11 cellular contexts compared by ENCODE assay signal in the genomic region with DNA sequence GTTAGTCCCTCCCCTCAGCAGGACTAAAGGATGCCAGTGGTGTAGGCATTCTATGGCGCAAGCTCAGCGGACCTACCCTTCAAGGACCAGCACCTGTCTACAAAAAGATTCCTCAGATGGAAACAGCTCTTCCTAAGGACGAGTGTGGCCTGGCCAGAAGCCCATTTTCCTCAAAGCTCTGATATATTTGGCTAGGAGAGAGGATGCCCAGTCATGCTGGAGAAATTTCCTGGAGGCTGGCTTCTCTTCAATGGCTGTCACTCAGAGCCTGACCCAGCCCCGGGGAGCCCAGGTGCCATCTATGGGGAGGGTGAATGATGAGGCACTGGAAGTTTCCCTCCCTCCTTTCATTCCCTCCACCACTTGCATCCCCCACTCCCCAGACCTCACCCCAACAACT.
DNase-seq lines count a peak whose midpoint lies in the region; ATAC-seq and TF ChIP-seq lines count a peak whose summit lies in the region.
"Had no signal": no experiment of that assay in that cellular context is flagged by ENCODE, and none has a peak within 500 bp of the region (broad histone marks: within the 10 kb centered on the region; RNA-seq: fewer than 3 reads in every experiment).

No MANE protein-coding gene starts in this region.

- no peak overlapping the region for H3K4me3 ChIP-seq in RWPE2 (ENCODE audit: severe bottlenecking)
- no peak overlapping the region for H3K4me3 ChIP-seq in fibroblast of the aortic adventitia (ENCODE audit: low read depth, low read length)
- H3K4me3 ChIP-seq in uterus = no peak overlapping the region

- peak; percentile 86 for ATAC-seq in RWPE2 (ENCODE audit: low read depth)

- peak; percentile 28 for DNase-seq in G401 (ENCODE audit: low spot score)
- no peak for DNase-seq in RWPE2 (ENCODE audit: low spot score)
- peak; percentile 77 for DNase-seq in fibroblast of the aortic adventitia (ENCODE audit: low read depth)
- DNase-seq in pulmonary artery endothelial cell (ENCODE audit: low read depth, low spot score) = peak; percentile 93
- no peak for DNase-seq in SIG-M5 treated with dmso at 0.1 percent for 504 hours (lab: John Stamatoyannopoulos, UW; ENCODE audit: unreplicated experiment)
- no peak for DNase-seq in medulla oblongata (ENCODE audit: extremely low spot score)
- DNase-seq in uterus = no peak
- no peak for DNase-seq in kidney glomerular epithelial cell (lab: John Stamatoyannopoulos, UW)
- DNase-seq: activated naive CD4-positive, alpha-beta T cell; midbrain; NCI-H1105 had no signal

- H3K27ac ChIP-seq in RWPE2 (ENCODE audit: poor library complexity, severe bottlenecking) = no peak overlapping the region
- H3K27ac ChIP-seq in uterus = no peak overlapping the region

- H3K4me1 ChIP-seq in RWPE2 (ENCODE audit: insufficient read depth, poor library complexity, severe bottlenecking) (no peaks in the 10 kb centered on the region), uterus (no peaks in the 10 kb centered on the region)

- TF ChIP-seq CTCF in RWPE2 (IDR thresholded peaks at IDR 0.05; ENCODE audit: poor library complexity, severe bottlenecking) = no peak
- no peak for TF ChIP-seq CTCF in fibroblast of the aortic adventitia (IDR thresholded peaks at IDR 0.05; ENCODE audit: insufficient read depth, low read length)
- no peak for TF ChIP-seq CTCF in uterus (IDR thresholded peaks at IDR 0.05)

- H3K9me3 ChIP-seq in RWPE2 (ENCODE audit: severe bottlenecking) = no peaks in the 10 kb centered on the region
- no peaks in the 10 kb centered on the region for H3K9me3 ChIP-seq in uterus

- intact Hi-C loops in uterus (cut with DNase I; ENCODE audit: low total_unique reads) = no loop called here

- no peaks in the 10 kb centered on the region for H3K27me3 ChIP-seq in RWPE2 (ENCODE audit: insufficient read depth, poor library complexity, severe bottlenecking)
- no peaks in the 10 kb centered on the region for H3K27me3 ChIP-seq in uterus

- TF ChIP-seq POLR2A in uterus (IDR thresholded peaks at IDR 0.05) = no peak

- H3K36me3 ChIP-seq in RWPE2 (ENCODE audit: low read depth) = no peaks in the 10 kb centered on the region
- no peaks in the 10 kb centered on the region for H3K36me3 ChIP-seq in uterus

- in situ Hi-C loops in G401 (cut with HindIII; ENCODE audit: low sequenced_read_pairs) = no loop called here

Comparison
In these comparisons a context has a peak if more than half of its experiments do, and no peak if none do; other contexts are left out.
1. DNase-seq: peak in G401 (single experiment), fibroblast of the aortic adventitia (single experiment) and pulmonary artery endothelial cell (single experiment); none in RWPE2 (single experiment), SIG-M5 treated with dmso at 0.1 percent for 504 hours (single experiment), medulla oblongata (single experiment), uterus (0 of 2) and kidney glomerular epithelial cell (single experiment).